Comparison of ENCODE assay signal across 2 cellular contexts in genomic region chr12:127079636-127080035, GRCh38.
TF ChIP-seq lines count a peak whose summit lies in the region.

No MANE protein-coding gene starts in this region.

TF ChIP-seq in HepG2, 621 proteins besides CTCF, POLR2A, EP300 and RAD21:
- TF ChIP-seq MNT (IDR thresholded peaks at IDR 0.05): peak; percentile 92
- TF ChIP-seq WIZ (CRISPR knock-in tag; IDR thresholded peaks at IDR 0.05): no peak

TF ChIP-seq in K562, 482 proteins besides CTCF, POLR2A, EP300 and RAD21 (continued from another document):
- TF ChIP-seq PBX2 (CRISPR knock-in tag; IDR thresholded peaks at IDR 0.05; ENCODE audit: low read depth) (no peak), PBX2 (tag; conservative IDR thresholded peaks at IDR 0.05; ENCODE audit: low read depth) (no peak)
